In genomic region chr9:128792978-128793686, GRCh38 we compare ENCODE assay signal across 21 cellular contexts.
"Had no signal": no experiment of that assay in that cellular context is flagged by ENCODE, and none has a peak within 500 bp of the region (broad histone marks: within the 10 kb centered on the region; RNA-seq: fewer than 3 reads in every experiment).

No MANE protein-coding gene starts in this region.

- FAIRE-seq: astrocyte, bronchial epithelial cell, islet of Langerhans had no signal

- H3K4me3 Mint-ChIP-seq: activated CD4-positive, alpha-beta memory T cell treated with anti-CD3 and anti-CD28 coated beads for 36 hours; nephron; T-helper 1 cell treated with Interleukin-12 subunit alpha and Interleukin-12 subunit beta and Interleukin-4 antibody, amounts not matched to agents 30 μg/mL and 1 μg/mL, for 36 hours had no signal

- H3K4me3 ChIP-seq: lower lobe of right lung, SJSA1, suprapubic skin, transverse colon, uterus had no signal

- H3K27me3 Mint-ChIP-seq: activated CD4-positive, alpha-beta memory T cell treated with anti-CD3 and anti-CD28 coated beads for 36 hours had no signal

- H3K36me3 ChIP-seq: uterus had no signal

- H3K27me3 ChIP-seq: SJSA1, suprapubic skin, transverse colon, uterus had no signal

- H3K27ac Mint-ChIP-seq: activated CD4-positive, alpha-beta memory T cell treated with anti-CD3 and anti-CD28 coated beads for 36 hours; nephron; T-helper 1 cell treated with Interleukin-12 subunit alpha and Interleukin-12 subunit beta and Interleukin-4 antibody, amounts not matched to agents 30 μg/mL and 1 μg/mL, for 36 hours had no signal

- H3K9me3 ChIP-seq: lower lobe of right lung, SJSA1, suprapubic skin, transverse colon, uterus had no signal

- H3K27ac ChIP-seq: lower lobe of right lung, SJSA1, suprapubic skin, transverse colon, uterus, WERI-Rb-1 had no signal

- DNase-seq: activated CD4-positive, alpha-beta memory T cell treated with anti-CD3 and anti-CD28 coated beads for 36 hours; activated CD4-positive, alpha-beta T cell treated with anti-CD3 and anti-CD28 coated beads for 1 hour; activated gamma-delta T cell; activated T-cell treated with anti-CD3 and anti-CD28 coated beads, Interleukin-2, amount 50 U/mL, for 48 hours; effector memory CD4-positive, alpha-beta T cell; foreskin fibroblast; hippocampal formation; left cardiac atrium; lower lobe of right lung; nucleus accumbens; stimulated activated naive CD8-positive, alpha-beta T cell treated with anti-CD3 and anti-CD28 coated beads, Interleukin-15, Interleukin-2, amounts not matched to agents 100 U/mL and 50 U/mL, for 24 hours; transverse colon; uterus; WERI-Rb-1 had no signal

- H3K9me3 Mint-ChIP-seq: activated CD4-positive, alpha-beta memory T cell treated with anti-CD3 and anti-CD28 coated beads for 36 hours; nephron; T-helper 1 cell treated with Interleukin-12 subunit alpha and Interleukin-12 subunit beta and Interleukin-4 antibody, amounts not matched to agents 30 μg/mL and 1 μg/mL, for 36 hours had no signal

- ATAC-seq: left cardiac atrium; lower lobe of right lung; stimulated activated naive CD8-positive, alpha-beta T cell treated with anti-CD3 and anti-CD28 coated beads, Interleukin-15, Interleukin-2, amounts not matched to agents 100 U/mL and 50 U/mL, for 24 hours had no signal
